In the genomic region with DNA sequence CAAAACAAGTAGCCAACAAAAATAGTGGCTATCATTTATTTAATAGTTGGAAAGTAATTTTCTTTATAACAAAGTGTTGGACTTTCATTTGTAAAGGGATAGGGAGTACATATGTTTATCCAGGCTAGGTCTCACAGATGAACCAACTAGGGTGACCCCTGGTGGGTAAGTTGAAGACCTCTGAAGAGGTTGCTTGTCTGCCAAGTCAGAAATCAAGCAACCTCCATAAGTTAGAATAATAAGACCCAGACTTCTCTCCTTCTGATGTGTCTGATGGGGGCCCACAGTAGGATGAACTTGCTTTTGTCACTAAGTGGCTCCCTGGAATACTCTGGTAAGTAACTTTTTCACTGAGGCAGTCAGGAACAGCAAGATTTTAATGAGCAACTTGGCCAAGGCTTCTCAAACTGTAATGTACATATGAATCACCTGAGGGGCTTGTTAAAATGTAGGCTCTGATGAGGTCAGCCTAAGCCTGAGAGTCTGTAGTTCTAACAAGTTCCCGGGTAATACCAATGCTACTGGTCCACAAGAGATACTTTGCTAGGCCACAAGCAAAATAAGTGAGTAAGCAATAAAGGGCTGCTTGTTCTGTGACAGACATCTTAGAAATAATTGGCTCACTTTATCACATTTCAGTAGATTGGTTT, we compare ENCODE assay signal across 10 cellular contexts.
A peak's percentile ranks its signal among the peaks of the same experiment; 100 is the strongest.
DNase-seq lines count a peak whose midpoint lies in the region; ATAC-seq and TF ChIP-seq lines count a peak whose summit lies in the region.
"Had no signal": no experiment of that assay in that cellular context is flagged by ENCODE, and none has a peak within 500 bp of the region (broad histone marks: within the 10 kb centered on the region; RNA-seq: fewer than 3 reads in every experiment).

No MANE protein-coding gene starts in this region.

- H3K4me1 Mint-ChIP-seq in activated CD4-positive, alpha-beta T cell treated with anti-CD3 and anti-CD28 coated beads, Interleukin-2, amount 10 ng/mL, durations not matched to agents 7 days and 5 days, result no peaks in the 10 kb centered on the region
- H3K4me1 Mint-ChIP-seq in CD8-positive, alpha-beta memory T cell, result no peaks in the 10 kb centered on the region

- no peaks in the 10 kb centered on the region for H3K9me3 ChIP-seq in BE2C
- no peaks in the 10 kb centered on the region for H3K9me3 ChIP-seq in CD8-positive, alpha-beta memory T cell (ENCODE audit: low read length)

- H3K4me3 Mint-ChIP-seq in activated CD4-positive, alpha-beta T cell treated with anti-CD3 and anti-CD28 coated beads, Interleukin-2, amount 10 ng/mL, durations not matched to agents 7 days and 5 days, result no peak overlapping the region
- H3K4me3 Mint-ChIP-seq in CD8-positive, alpha-beta memory T cell, result no peak overlapping the region

- no peaks in the 10 kb centered on the region for H3K36me3 ChIP-seq in BE2C
- no peaks in the 10 kb centered on the region for H3K36me3 ChIP-seq in CD8-positive, alpha-beta memory T cell (ENCODE audit: insufficient read depth, low read length)

- CTCF ChIA-PET in activated CD4-positive, alpha-beta T cell treated with anti-CD3 and anti-CD28 coated beads, Interleukin-2, amount 10 ng/mL, durations not matched to agents 7 days and 5 days (lab: Charles Lee), result no interaction called here
- CTCF ChIA-PET in CD8-positive, alpha-beta memory T cell (lab: Charles Lee), result no interaction called here

- no peaks in the 10 kb centered on the region for H3K36me3 Mint-ChIP-seq in activated CD4-positive, alpha-beta T cell treated with anti-CD3 and anti-CD28 coated beads, Interleukin-2, amount 10 ng/mL, durations not matched to agents 7 days and 5 days (ENCODE audit: low read depth)
- no peaks in the 10 kb centered on the region for H3K36me3 Mint-ChIP-seq in CD8-positive, alpha-beta memory T cell

- no peak overlapping the region for H3K27ac Mint-ChIP-seq in activated CD4-positive, alpha-beta T cell treated with anti-CD3 and anti-CD28 coated beads, Interleukin-2, amount 10 ng/mL, durations not matched to agents 7 days and 5 days
- no peak overlapping the region for H3K27ac Mint-ChIP-seq in CD8-positive, alpha-beta memory T cell

- H3K27ac ChIP-seq in CD8-positive, alpha-beta memory T cell (ENCODE audit: low read depth, low read length), result no peak overlapping the region

- DNase-seq in BE2C (peak; percentile 38), NCI-H82 (lab: John Stamatoyannopoulos, UW) (peak; percentile 77), fibroblast of villous mesenchyme (ENCODE audit: low read depth) (peak; percentile 40), DMS153 (lab: John Stamatoyannopoulos, UW) (no peak)
- DNase-seq in activated CD4-positive, alpha-beta T cell treated with anti-CD3 and anti-CD28 coated beads, Interleukin-2, amount 10 ng/mL, durations not matched to agents 7 days and 5 days, result no peak
- no peak for DNase-seq in CD8-positive, alpha-beta memory T cell
- DNase-seq: NCI-H1930 had no signal

- peak; percentile 47 for ATAC-seq in GM21576 (IDR thresholded peaks at IDR 0.05; ENCODE audit: unreplicated experiment)
- ATAC-seq in HG02973 (IDR thresholded peaks at IDR 0.05; ENCODE audit: unreplicated experiment), result no peak

- H3K4me3 ChIP-seq in BE2C (ENCODE audit: low read depth, low read length) (no peak overlapping the region), fibroblast of villous mesenchyme (ENCODE audit: low read depth, low read length) (no peak overlapping the region)
- no peak overlapping the region for H3K4me3 ChIP-seq in CD8-positive, alpha-beta memory T cell (ENCODE audit: low read length)
- H3K4me3 ChIP-seq: lung had no signal

- H3K27me3 ChIP-seq in BE2C, result no peaks in the 10 kb centered on the region
- no peaks in the 10 kb centered on the region for H3K27me3 ChIP-seq in CD8-positive, alpha-beta memory T cell (ENCODE audit: insufficient read depth, low read length, poor library complexity, severe bottlenecking)

- H3K9me3 Mint-ChIP-seq in activated CD4-positive, alpha-beta T cell treated with anti-CD3 and anti-CD28 coated beads, Interleukin-2, amount 10 ng/mL, durations not matched to agents 7 days and 5 days, result no peaks in the 10 kb centered on the region
- no peaks in the 10 kb centered on the region for H3K9me3 Mint-ChIP-seq in CD8-positive, alpha-beta memory T cell

- peak; percentile 59 for TF ChIP-seq CTCF in BE2C (IDR thresholded peaks at IDR 0.05; ENCODE audit: low read depth, low read length)
- peak; percentile 31 for TF ChIP-seq CTCF in fibroblast of villous mesenchyme (IDR thresholded peaks at IDR 0.05; ENCODE audit: insufficient read depth, low read depth, low read length)

- POLR2A ChIA-PET in activated CD4-positive, alpha-beta T cell treated with anti-CD3 and anti-CD28 coated beads, Interleukin-2, amount 10 ng/mL, durations not matched to agents 7 days and 5 days (lab: Charles Lee), result no interaction called here
- POLR2A ChIA-PET in CD8-positive, alpha-beta memory T cell (lab: Charles Lee), result no interaction called here

- H3K27me3 Mint-ChIP-seq in activated CD4-positive, alpha-beta T cell treated with anti-CD3 and anti-CD28 coated beads, Interleukin-2, amount 10 ng/mL, durations not matched to agents 7 days and 5 days, result no peaks in the 10 kb centered on the region
- H3K27me3 Mint-ChIP-seq in CD8-positive, alpha-beta memory T cell, result no peaks in the 10 kb centered on the region

- 0 out of 2 replicates have a peak, but pooled peaks cover 6% of the 10 kb centered on the region for H3K4me1 ChIP-seq in BE2C
- H3K4me1 ChIP-seq in CD8-positive, alpha-beta memory T cell (ENCODE audit: insufficient read depth, low read length), result no peaks in the 10 kb centered on the region

Comparison
In these comparisons a context has a peak if more than half of its experiments do, and no peak if none do; other contexts are left out.
1. DNase-seq: peak in BE2C (single experiment), NCI-H82 (single experiment) and fibroblast of villous mesenchyme (single experiment); none in activated CD4-positive, alpha-beta T cell treated with anti-CD3 and anti-CD28 coated beads, Interleukin-2, amount 10 ng/mL, durations not matched to agents 7 days and 5 days (single experiment), CD8-positive, alpha-beta memory T cell (0 of 5) and DMS153 (single experiment).